ENCODE assay signal across 1 cellular context in genomic region chr10:60942604-60943269, GRCh38.
TF ChIP-seq lines count a peak whose summit lies in the region.

No MANE protein-coding gene starts in this region.

TF ChIP-seq in SK-N-SH treated with all-trans-retinoic acid at 6 μM for 48 hours, 23 proteins besides CTCF, POLR2A, EP300 and RAD21 (continued from another document):
- TF ChIP-seq, protein P1, sequence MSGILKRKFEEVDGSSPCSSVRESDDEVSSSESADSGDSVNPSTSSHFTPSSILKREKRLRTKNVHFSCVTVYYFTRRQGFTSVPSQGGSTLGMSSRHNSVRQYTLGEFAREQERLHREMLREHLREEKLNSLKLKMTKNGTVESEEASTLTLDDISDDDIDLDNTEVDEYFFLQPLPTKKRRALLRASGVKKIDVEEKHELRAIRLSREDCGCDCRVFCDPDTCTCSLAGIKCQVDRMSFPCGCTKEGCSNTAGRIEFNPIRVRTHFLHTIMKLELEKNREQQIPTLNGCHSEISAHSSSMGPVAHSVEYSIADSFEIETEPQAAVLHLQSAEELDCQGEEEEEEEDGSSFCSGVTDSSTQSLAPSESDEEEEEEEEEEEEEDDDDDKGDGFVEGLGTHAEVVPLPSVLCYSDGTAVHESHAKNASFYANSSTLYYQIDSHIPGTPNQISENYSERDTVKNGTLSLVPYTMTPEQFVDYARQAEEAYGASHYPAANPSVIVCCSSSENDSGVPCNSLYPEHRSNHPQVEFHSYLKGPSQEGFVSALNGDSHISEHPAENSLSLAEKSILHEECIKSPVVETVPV (CRISPR knock-in tag; IDR thresholded peaks at IDR 0.05), result no peak
- TF ChIP-seq, protein P2, sequence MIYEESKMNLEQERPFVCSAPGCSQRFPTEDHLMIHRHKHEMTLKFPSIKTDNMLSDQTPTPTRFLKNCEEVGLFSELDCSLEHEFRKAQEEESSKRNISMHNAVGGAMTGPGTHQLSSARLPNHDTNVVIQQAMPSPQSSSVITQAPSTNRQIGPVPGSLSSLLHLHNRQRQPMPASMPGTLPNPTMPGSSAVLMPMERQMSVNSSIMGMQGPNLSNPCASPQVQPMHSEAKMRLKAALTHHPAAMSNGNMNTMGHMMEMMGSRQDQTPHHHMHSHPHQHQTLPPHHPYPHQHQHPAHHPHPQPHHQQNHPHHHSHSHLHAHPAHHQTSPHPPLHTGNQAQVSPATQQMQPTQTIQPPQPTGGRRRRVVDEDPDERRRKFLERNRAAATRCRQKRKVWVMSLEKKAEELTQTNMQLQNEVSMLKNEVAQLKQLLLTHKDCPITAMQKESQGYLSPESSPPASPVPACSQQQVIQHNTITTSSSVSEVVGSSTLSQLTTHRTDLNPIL (CRISPR knock-in tag; IDR thresholded peaks at IDR 0.05; ENCODE audit: low read depth), result no peak
TF ChIP-seq in SK-N-SH treated with all-trans-retinoic acid at 6 μM for 48 hours: peak in this region for 0.
